23 cellular contexts compared by ENCODE assay signal in the genomic region with DNA sequence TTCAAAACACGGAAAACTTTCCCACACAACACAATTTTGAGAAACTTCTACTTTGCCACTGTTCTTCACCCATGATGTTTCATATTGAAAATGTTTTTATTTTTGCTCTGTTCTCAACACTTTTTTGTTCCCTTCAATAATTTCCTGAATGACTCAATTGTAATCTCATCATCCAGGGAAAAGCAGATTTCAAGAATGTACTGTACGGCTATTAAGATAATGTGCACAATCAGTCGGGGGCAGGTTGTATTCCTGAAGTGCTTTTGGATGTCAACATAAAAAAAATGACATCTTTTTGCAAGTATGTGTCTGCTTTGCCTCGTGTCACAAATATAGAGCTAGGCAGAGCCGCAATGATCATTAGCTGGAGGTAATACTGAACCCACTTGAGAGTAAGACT. TPM values are rescaled to one million over a fixed set of nuclear protein-coding genes. Genes with fewer than 3 reads are reported as not detected.
"Had no signal": no experiment of that assay in that cellular context is flagged by ENCODE, and none has a peak within 500 bp of the region (broad histone marks: within the 10 kb centered on the region; RNA-seq: fewer than 3 reads in every experiment).

No MANE protein-coding gene starts in this region.

- FAIRE-seq: bronchial epithelial cell had no signal

- ATAC-seq: activated T-helper 17 cell treated with anti-CD3 and anti-CD28 coated beads, Interleukin-2, amount 50 U/mL, for 72 hours; body of pancreas; T-cell had no signal

- H3K27me3 ChIP-seq: body of pancreas, Peyer's patch had no signal

- DNase-seq: activated CD4-positive, alpha-beta memory T cell treated with anti-CD3 and anti-CD28 coated beads for 36 hours; activated CD4-positive, alpha-beta T cell treated with anti-CD3 and anti-CD28 coated beads, Interleukin-2, amount 10 ng/mL, durations not matched to agents 7 days and 5 days; activated CD4-positive, CD25-positive, alpha-beta regulatory T cell; activated CD8-positive, alpha-beta memory T cell treated with anti-CD3 and anti-CD28 coated beads for 24 hours; activated gamma-delta T cell; activated naive CD4-positive, alpha-beta T cell treated with anti-CD3 and anti-CD28 coated beads for 36 hours; activated T-cell treated with anti-CD3 and anti-CD28 coated beads, Interleukin-2, amount 50 U/mL, for 48 hours; body of pancreas; NCI-H1092; NCI-H1417; NCI-H2107; NCI-H446; NCI-H524; Peyer's patch; SHP77 treated with DMSO at 0.1 percent for 48 hours; T-cell; T-helper 2 cell; T1000 had no signal

- H3K36me3 ChIP-seq: Peyer's patch had no signal

- H3K27ac ChIP-seq: body of pancreas, KMS-11, Peyer's patch, VCaP had no signal

- H3K9ac ChIP-seq: KMS-11 had no signal

- H3K4me2 ChIP-seq: KMS-11 had no signal

- H3K4me3 ChIP-seq: body of pancreas, Peyer's patch had no signal

- H3K4me1 ChIP-seq: body of pancreas, Peyer's patch had no signal

- H3K9me3 ChIP-seq: body of pancreas, Peyer's patch had no signal

RNA-seq across cellular contexts. Expression of a gene that starts 9.7 kb away (rescaled TPM):
- total RNA-seq: activated CD4-positive, alpha-beta memory T cell treated with anti-CD3 and anti-CD28 coated beads for 36 hours; activated CD4-positive, alpha-beta T cell treated with anti-CD3 and anti-CD28 coated beads, Interleukin-2, amount 10 ng/mL, durations not matched to agents 7 days and 5 days; activated naive CD4-positive, alpha-beta T cell treated with anti-CD3 and anti-CD28 coated beads for 36 hours; activated T-helper 17 cell treated with anti-CD3 and anti-CD28 coated beads, Interleukin-2, amount 50 U/mL, for 72 hours; body of pancreas; bronchial epithelial cell; MCF 10A; Peyer's patch; T-cell had no signal
